Comparison of ENCODE assay signal across 1 cellular context in genomic region chr4:174120446-174121142, GRCh38.
TF ChIP-seq lines count a peak whose summit lies in the region.

No MANE protein-coding gene starts in this region.

TF ChIP-seq in GM23338, 12 proteins besides CTCF, POLR2A, EP300 and RAD21 (continued from another document):
- TF ChIP-seq ZNF462 (CRISPR knock-in tag; IDR thresholded peaks at IDR 0.05) (no peak), ZNF114 (CRISPR knock-in tag; IDR thresholded peaks at IDR 0.05) (no peak), EZH2phosphoT487 (IDR thresholded peaks at IDR 0.05; ENCODE audit: unreplicated experiment) (no peak), ETS1 (IDR thresholded peaks at IDR 0.05) (no peak)
